Comparison of ENCODE assay signal across 17 cellular contexts in genomic region chr1:240114222-240114621, GRCh38. TPM values are rescaled to one million over a fixed set of nuclear protein-coding genes. Genes with fewer than 3 reads are reported as not detected.
DNase-seq lines count a peak whose midpoint lies in the region; ATAC-seq and TF ChIP-seq lines count a peak whose summit lies in the region.
"Had no signal": no experiment of that assay in that cellular context is flagged by ENCODE, and none has a peak within 500 bp of the region (broad histone marks: within the 10 kb centered on the region; RNA-seq: fewer than 3 reads in every experiment).

No MANE protein-coding gene starts in this region.

- H3K27me3 ChIP-seq in mesendoderm (ENCODE audit: insufficient read depth, low read length, poor library complexity) (no peaks in the 10 kb centered on the region), heart right ventricle (peaks cover 0 to 14% (median 0%) of the 10 kb centered on the region in 7 donors)
- H3K27me3 ChIP-seq: BE2C had no signal

- TF ChIP-seq CTCF in osteocyte (IDR thresholded peaks at IDR 0.05), result no peak
- no peak for TF ChIP-seq CTCF in heart right ventricle (IDR thresholded peaks at IDR 0.05)

- H3K27ac ChIP-seq in mesendoderm (ENCODE audit: low read depth, low read length), result no peak overlapping the region
- no peak overlapping the region for H3K27ac ChIP-seq in heart right ventricle
- H3K27ac ChIP-seq: A549, C4-2B had no signal

- H2BK120ac ChIP-seq in mesendoderm (ENCODE audit: low read depth, low read length), result no peak overlapping the region

- H3K9me3 Mint-ChIP-seq in osteocyte (ENCODE audit: unreplicated experiment) (no peaks in the 10 kb centered on the region), immature natural killer cell (peaks cover 0 to under 1% (median 0%) of the 10 kb centered on the region in 6 donors)
- H3K9me3 Mint-ChIP-seq: CD4-positive, alpha-beta memory T cell had no signal

- no peak overlapping the region for H2BK5ac ChIP-seq in mesendoderm (ENCODE audit: low read length)

- H3K27ac Mint-ChIP-seq in osteocyte (ENCODE audit: unreplicated experiment), result no peak overlapping the region
- H3K27ac Mint-ChIP-seq in immature natural killer cell, result no peak overlapping the region
- H3K27ac Mint-ChIP-seq: CD4-positive, alpha-beta memory T cell had no signal

- H3K36me3 ChIP-seq in mesendoderm (ENCODE audit: control insufficient read depth, insufficient read depth, low read length) (no peaks in the 10 kb centered on the region), heart right ventricle (no peaks in the 10 kb centered on the region)
- H3K36me3 ChIP-seq: BE2C had no signal

- H3K4me3 ChIP-seq in mesendoderm (ENCODE audit: low read length), result no peak overlapping the region
- no peak overlapping the region for H3K4me3 ChIP-seq in heart right ventricle
- H3K4me3 ChIP-seq: A549 had no signal

- POLR2A ChIA-PET in HEK293T (lab: Yijun Ruan, JAX), result interaction anchor here (0.9 kb wide), 1 partner anchor 9 kb away, joined by 3 read pairs; no protein-coding TSS in a partner anchor

- H3K18ac ChIP-seq in mesendoderm (ENCODE audit: low read length), result no peak overlapping the region

- H3K4me3 Mint-ChIP-seq in osteocyte (ENCODE audit: unreplicated experiment) (no peak overlapping the region), immature natural killer cell (no peak overlapping the region)
- H3K4me3 Mint-ChIP-seq: CD4-positive, alpha-beta memory T cell had no signal

- H3K23ac ChIP-seq in mesendoderm (ENCODE audit: low read length), result no peak overlapping the region

- intact Hi-C loops in heart right ventricle (cut with DNase I), result no loop called here

- H3K79me2 ChIP-seq in mesendoderm (ENCODE audit: control insufficient read depth, insufficient read depth, low read length), result no peaks in the 10 kb centered on the region

- H2AK5ac ChIP-seq in mesendoderm (ENCODE audit: low read length), result no peak overlapping the region

- CTCF ChIA-PET in HEK293T (lab: Yijun Ruan, JAX), result interaction anchor here (0.7 kb wide), 1 partner anchor 22 kb away, joined by 3 read pairs; no protein-coding TSS in a partner anchor

- no peak overlapping the region for H3K56ac ChIP-seq in mesendoderm (ENCODE audit: low read length)

- no peak overlapping the region for H3K4me2 ChIP-seq in mesendoderm (ENCODE audit: low read length)
- H3K4me2 ChIP-seq: A549 had no signal

- no peak overlapping the region for H3K4ac ChIP-seq in mesendoderm (ENCODE audit: low read depth, low read length)

- H2BK15ac ChIP-seq in mesendoderm (replicated peaks; ENCODE audit: low read depth), result no peak overlapping the region

- H3K27me3 Mint-ChIP-seq in osteocyte (ENCODE audit: unreplicated experiment) (no peaks in the 10 kb centered on the region), immature natural killer cell (ENCODE audit: low read depth in 3 of 3) (peaks cover 0 to 2% (median 2%) of the 10 kb centered on the region in 3 donors)

- H3K9ac ChIP-seq in mesendoderm (ENCODE audit: low read length), result no peak overlapping the region

- no peak for ATAC-seq in heart right ventricle
- ATAC-seq: A549 had no signal

- WGBS in mesendoderm (ENCODE audit: extremely low coverage, insufficient coverage, low lambda C conversion rate), result no CpG with 5 or more reads among the region's 1 CpG
- WGBS in heart right ventricle, 2 donors, result 25 to 32% methylated on average over 1 of the region's 1 CpG

- no peaks in the 10 kb centered on the region for H3K36me3 Mint-ChIP-seq in osteocyte (ENCODE audit: unreplicated experiment)
- H3K36me3 Mint-ChIP-seq in immature natural killer cell, result no peaks in the 10 kb centered on the region
- H3K36me3 Mint-ChIP-seq: CD4-positive, alpha-beta memory T cell had no signal

- H3K4me1 Mint-ChIP-seq in osteocyte (ENCODE audit: unreplicated experiment), result peaks cover 22% of the 10 kb centered on the region
- H3K4me1 Mint-ChIP-seq in immature natural killer cell, result no peaks in the 10 kb centered on the region
- H3K4me1 Mint-ChIP-seq: CD4-positive, alpha-beta memory T cell had no signal

- peak; percentile 22 for DNase-seq in ELF-1 (ENCODE audit: low read depth, low spot score)
- DNase-seq in HEK293T (ENCODE audit: extremely low spot score), result no peak
- peak; percentile 95 for DNase-seq in NCI-H69 (lab: John Stamatoyannopoulos, UW)
- DNase-seq in mesendoderm, result peak; percentile 18
- DNase-seq in osteocyte (ENCODE audit: extremely low spot score, unreplicated experiment), result no peak
- no peak for DNase-seq in immature natural killer cell
- no peak for DNase-seq in heart right ventricle
- DNase-seq: BE2C; CD4-positive, alpha-beta memory T cell; DMS153; DMS79 treated with DMSO at 0.1 percent for 48 hours; EL; GDM1; HCEC 1CT; IMR-90 had no signal

- no peaks in the 10 kb centered on the region for H3K79me1 ChIP-seq in mesendoderm (ENCODE audit: low read length)

- no peak overlapping the region for H4K5ac ChIP-seq in mesendoderm (ENCODE audit: low read length)

- no peaks in the 10 kb centered on the region for H3K9me3 ChIP-seq in heart right ventricle
- H3K9me3 ChIP-seq: A549, BE2C had no signal

- no peak overlapping the region for H4K8ac ChIP-seq in mesendoderm (ENCODE audit: low read depth, low read length)

- H3K4me1 ChIP-seq in mesendoderm (ENCODE audit: control insufficient read depth, low read depth, low read length), result no peaks in the 10 kb centered on the region
- no peaks in the 10 kb centered on the region for H3K4me1 ChIP-seq in heart right ventricle
- H3K4me1 ChIP-seq: BE2C had no signal

TF ChIP-seq in HEK293T, 16 proteins besides CTCF, POLR2A, EP300 and RAD21:
- TF ChIP-seq ZNF384 (IDR thresholded peaks at IDR 0.05) (0 out of 2 replicates have a peak, but pooled peaks have one; percentile 17), FOXA1 (IDR thresholded peaks at IDR 0.05) (no peak)
- TF ChIP-seq, protein P1, sequence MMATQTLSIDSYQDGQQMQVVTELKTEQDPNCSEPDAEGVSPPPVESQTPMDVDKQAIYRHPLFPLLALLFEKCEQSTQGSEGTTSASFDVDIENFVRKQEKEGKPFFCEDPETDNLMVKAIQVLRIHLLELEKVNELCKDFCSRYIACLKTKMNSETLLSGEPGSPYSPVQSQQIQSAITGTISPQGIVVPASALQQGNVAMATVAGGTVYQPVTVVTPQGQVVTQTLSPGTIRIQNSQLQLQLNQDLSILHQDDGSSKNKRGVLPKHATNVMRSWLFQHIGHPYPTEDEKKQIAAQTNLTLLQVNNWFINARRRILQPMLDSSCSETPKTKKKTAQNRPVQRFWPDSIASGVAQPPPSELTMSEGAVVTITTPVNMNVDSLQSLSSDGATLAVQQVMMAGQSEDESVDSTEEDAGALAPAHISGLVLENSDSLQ (IDR thresholded peaks at IDR 0.05), result peak; percentile 25; the same call in 1 of the 2 replicates

RNA-seq across cellular contexts. Expression of gene FMN2, which starts 22.5 kb away (rescaled TPM):
- 2.0 TPM for polyA plus RNA-seq in mesendoderm (2013, experiment 1 of 2)
- 1.9 TPM for polyA plus RNA-seq in mesendoderm (2013, experiment 2 of 2)
- total RNA-seq in osteocyte (8.6 and 9.3 TPM in 2 replicates), heart right ventricle (under 1 TPM in 2 of 10 donors, not detected in 8; 0.12 to 0.70 TPM)
- polyA plus RNA-seq in immature natural killer cell (not detected), heart right ventricle (under 1 TPM in 1 of 2 donors, not detected in 1; 0.03 TPM)
- total RNA-seq: CD4-positive, alpha-beta memory T cell had no signal
- polyA plus RNA-seq: CD4-positive, alpha-beta memory T cell had no signal

Comparison
In these comparisons a context has a peak if more than half of its experiments do, and no peak if none do; other contexts are left out.
1. DNase-seq: peak in ELF-1 (single experiment), NCI-H69 (single experiment) and mesendoderm (single experiment); none in HEK293T (single experiment), osteocyte (single experiment), immature natural killer cell (0 of 3) and heart right ventricle (0 of 2).